ENCODE assay signal across 9 cellular contexts in the genomic region with DNA sequence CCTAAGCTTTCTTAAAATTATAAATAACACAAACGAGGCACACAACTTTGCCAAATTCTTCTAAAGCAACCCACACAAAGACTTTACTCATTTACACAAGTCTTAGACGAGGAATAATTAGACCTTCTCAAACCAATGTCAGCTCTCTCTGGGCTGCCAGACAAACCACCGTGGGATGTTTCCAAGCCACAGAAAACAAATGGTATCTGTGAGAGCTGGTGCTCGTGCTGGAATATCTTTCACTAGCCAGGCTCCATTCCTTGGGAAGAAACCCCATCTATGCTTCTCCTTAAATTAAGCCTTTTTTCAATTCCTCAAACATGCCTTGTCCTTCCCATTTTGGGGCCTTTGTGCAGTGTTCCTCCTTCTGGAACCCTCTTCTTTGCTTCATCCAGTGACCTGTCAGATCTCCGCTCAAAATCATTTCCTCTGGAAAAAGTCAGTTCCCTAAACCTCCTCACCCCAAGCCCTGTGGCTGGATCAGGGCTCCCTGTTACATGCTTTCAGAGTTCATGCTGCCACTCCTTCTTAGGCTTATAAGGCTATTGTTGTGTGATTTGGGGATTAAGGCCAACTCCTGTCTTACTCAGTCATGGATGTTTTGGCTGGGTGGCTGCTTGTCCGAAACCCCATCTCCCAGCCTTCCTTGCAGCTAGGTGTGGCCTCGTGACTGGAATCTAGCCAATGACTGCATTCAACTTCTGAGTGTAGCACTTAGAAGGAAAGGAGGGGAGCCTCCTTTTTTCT.
DNase-seq lines count a peak whose midpoint lies in the region; ATAC-seq and TF ChIP-seq lines count a peak whose summit lies in the region.
"Had no signal": no experiment of that assay in that cellular context is flagged by ENCODE, and none has a peak within 500 bp of the region (broad histone marks: within the 10 kb centered on the region; RNA-seq: fewer than 3 reads in every experiment).

No MANE protein-coding gene starts in this region.

- no peaks in the 10 kb centered on the region for H3K36me3 Mint-ChIP-seq in endodermal cell (ENCODE audit: low read depth)

- H3K9ac ChIP-seq in NT2/D1 (ENCODE audit: insufficient read length, low read depth) (no peak overlapping the region), endodermal cell (ENCODE audit: extremely low read depth, low read length, poor library complexity, severe bottlenecking) (no peak overlapping the region), rectal smooth muscle tissue (ENCODE audit: low read length) (no peak overlapping the region)

- TF ChIP-seq CTCF in endodermal cell (conservative IDR thresholded peaks at IDR 0.05) (no peak), GM10248 (IDR thresholded peaks at IDR 0.05; ENCODE audit: control extremely low read depth, extremely low read depth, low read depth, missing control alignments) (no peak)

- H3K9me3 ChIP-seq in NT2/D1 (ENCODE audit: insufficient read depth, low read length) (no peaks in the 10 kb centered on the region), endodermal cell (ENCODE audit: control insufficient read depth, low read length) (no peaks in the 10 kb centered on the region)
- H3K9me3 ChIP-seq: neutrophil had no signal

- H3K36me3 ChIP-seq in NT2/D1 (ENCODE audit: insufficient read depth, insufficient read length, low read length), result no peaks in the 10 kb centered on the region
- no peaks in the 10 kb centered on the region for H3K36me3 ChIP-seq in endodermal cell (ENCODE audit: control insufficient read depth, insufficient read depth, low read length)
- H3K36me3 ChIP-seq in rectal smooth muscle tissue (ENCODE audit: control insufficient read depth, insufficient read depth, low read length), result no peaks in the 10 kb centered on the region
- H3K36me3 ChIP-seq: neutrophil had no signal

- H3K27ac ChIP-seq in endodermal cell (ENCODE audit: low read depth, low read length) (no peak overlapping the region), rectal smooth muscle tissue (ENCODE audit: low read depth, low read length) (peak overlapping the region; percentile 85)
- H3K27ac ChIP-seq: neutrophil had no signal

- DNase-seq in NT2/D1 (ENCODE audit: low read depth, low spot score) (peak; percentile 1), endodermal cell (no peak), superior temporal gyrus (ENCODE audit: extremely low spot score) (no peak), GM10248 (ENCODE audit: extremely low spot score) (no peak), NCI-H345 (lab: John Stamatoyannopoulos, UW) (no peak)

- H3K4me3 ChIP-seq in NT2/D1 (ENCODE audit: insufficient read length, low read depth), result no peak overlapping the region
- no peak overlapping the region for H3K4me3 ChIP-seq in endodermal cell (ENCODE audit: low read length)
- no peak overlapping the region for H3K4me3 ChIP-seq in rectal smooth muscle tissue (ENCODE audit: low read length)

- CTCF ChIA-PET in GM10248 (lab: Yijun Ruan, JAX), result interaction anchor here (0.8 to 1.8 kb wide), 6 partner anchors 8 to 254 kb away, joined by 3 to 13 read pairs (median 3); no protein-coding TSS in a partner anchor

- no peaks in the 10 kb centered on the region for H3K4me1 ChIP-seq in NT2/D1 (ENCODE audit: insufficient read depth, insufficient read length)
- peaks cover 7% of the 10 kb centered on the region for H3K4me1 ChIP-seq in endodermal cell (ENCODE audit: control insufficient read depth, insufficient read depth, low read length)
- H3K4me1 ChIP-seq in rectal smooth muscle tissue (ENCODE audit: control insufficient read depth, insufficient read depth, low read length), result peaks cover 18% of the 10 kb centered on the region

- peak overlapping the region; percentile 2 for H3K27ac Mint-ChIP-seq in endodermal cell

- H3K27me3 ChIP-seq in NT2/D1 (ENCODE audit: insufficient read depth, insufficient read length), result no peaks in the 10 kb centered on the region
- no peaks in the 10 kb centered on the region for H3K27me3 ChIP-seq in endodermal cell (ENCODE audit: control insufficient read depth, insufficient read depth, low read length, poor library complexity, severe bottlenecking)
- peaks cover 1% of the 10 kb centered on the region for H3K27me3 ChIP-seq in rectal smooth muscle tissue (ENCODE audit: control insufficient read depth, insufficient read depth, low read length)
- H3K27me3 ChIP-seq: neutrophil had no signal

- no peak overlapping the region for H3K4me3 Mint-ChIP-seq in endodermal cell

- no peaks in the 10 kb centered on the region for H3K9me3 Mint-ChIP-seq in endodermal cell

- peaks cover 7% of the 10 kb centered on the region for H3K27me3 Mint-ChIP-seq in endodermal cell (ENCODE audit: insufficient read depth)

- H3K4me1 Mint-ChIP-seq in endodermal cell, result peaks cover 6% of the 10 kb centered on the region

- ATAC-seq in GM21381 (IDR thresholded peaks at IDR 0.05; ENCODE audit: unreplicated experiment) (peak; percentile 11), GM21529 (IDR thresholded peaks at IDR 0.05; ENCODE audit: unreplicated experiment) (no peak)

- 86 to 89% methylated on average over 4 to 7 of the region's 7 CpGs for WGBS in endodermal cell (ENCODE audit: insufficient coverage in 1 of 2, insufficient read length in 1 of 2), 2 experiments

- POLR2A ChIA-PET in GM10248 (lab: Yijun Ruan, JAX), result no interaction called here
